Comparison of ENCODE assay signal across 8 cellular contexts in the genomic region with DNA sequence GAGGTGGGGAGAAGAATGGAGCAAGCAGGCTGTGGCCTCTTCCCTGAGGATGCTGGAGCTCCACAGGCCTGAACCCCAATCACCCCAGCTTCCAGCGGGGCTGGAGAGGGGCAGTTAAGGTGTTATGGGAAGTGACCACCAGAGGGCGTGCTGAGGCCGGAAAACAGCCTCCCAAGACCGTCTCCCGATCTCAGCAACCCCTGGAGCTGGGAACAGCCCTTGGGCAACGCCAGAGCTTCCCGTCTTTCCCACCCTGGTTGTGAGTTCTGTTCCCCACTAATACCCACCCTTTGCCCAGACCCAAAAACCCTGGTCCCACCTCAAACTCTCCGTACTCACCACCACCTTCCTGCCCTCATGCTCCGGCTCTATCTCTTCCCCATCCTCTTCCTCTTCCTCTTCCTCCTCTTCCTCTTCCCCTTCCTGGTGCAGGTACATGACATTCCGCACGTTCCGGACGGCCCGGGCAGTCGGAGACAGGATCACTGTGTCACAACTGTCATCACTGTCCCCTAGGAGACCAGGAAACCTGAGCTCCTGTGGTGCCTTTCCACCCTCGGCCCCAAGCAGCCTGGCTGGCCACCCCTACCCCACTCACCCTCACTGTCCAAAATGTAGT. TPM values are rescaled to one million over a fixed set of nuclear protein-coding genes. Genes with fewer than 3 reads are reported as not detected.
A peak's percentile ranks its signal among the peaks of the same experiment; 100 is the strongest.
DNase-seq lines count a peak whose midpoint lies in the region; ATAC-seq and FAIRE-seq lines count a peak whose summit lies in the region.

No MANE protein-coding gene starts in this region.

- H3K27ac ChIP-seq in duodenal mucosa (ENCODE audit: low read depth, low read length): peak overlapping the region; percentile 61

- DNase-seq in A172 (ENCODE audit: low spot score) (peak; percentile 73), GM18507 (ENCODE audit: extremely low spot score, insufficient read length, low read depth) (peak; percentile 71), NCI-H510A (lab: John Stamatoyannopoulos, UW) (peak; percentile 65), medulla oblongata (ENCODE audit: extremely low spot score) (peak; percentile 81)
- peak; percentile 77 to 81 for DNase-seq in activated CD4-positive, alpha-beta T cell treated with anti-CD3 and anti-CD28 coated beads, Interleukin-2, amount 50 U/mL, for 48 hours
- peak; percentile 25 for DNase-seq in stimulated activated CD8-positive, alpha-beta memory T cell treated with anti-CD3 and anti-CD28 coated beads, Interleukin-12 subunit alpha, Interleukin-12 subunit beta, amount 100 ng/mL, for 4 hours (ENCODE audit: low read depth)

- H3K36me3 ChIP-seq in duodenal mucosa (ENCODE audit: control insufficient read depth in 1 of 2, insufficient read depth in 2 of 2, low read length in 2 of 2): peaks cover 22 to 52% of the 10 kb centered on the region in 2 donors

- H3K4me1 ChIP-seq in duodenal mucosa (ENCODE audit: control insufficient read depth in 1 of 2, insufficient read depth in 2 of 2, low read length in 2 of 2): peaks cover 15 to 24% of the 10 kb centered on the region in 2 donors

- H3K9ac ChIP-seq in duodenal mucosa (ENCODE audit: low read depth in 1 of 2, low read length in 2 of 2): peak overlapping the region in 1 of 2 donors; percentile 24

- H3K9me3 ChIP-seq in duodenal mucosa (ENCODE audit: control insufficient read depth in 1 of 2, low read length in 2 of 2): no peaks in the 10 kb centered on the region

- no peak for ATAC-seq in HG02852 (IDR thresholded peaks at IDR 0.05; ENCODE audit: unreplicated experiment)

- FAIRE-seq in GM18507 (lab: Jason Lieb, UNC): peak; percentile 83

- H3K4me3 ChIP-seq in duodenal mucosa (ENCODE audit: low read depth in 1 of 2, low read length in 2 of 2): no peak overlapping the region

- H3K27me3 ChIP-seq in duodenal mucosa (ENCODE audit: control insufficient read depth in 1 of 2, insufficient read depth in 2 of 2, low read length in 2 of 2): no peaks in the 10 kb centered on the region

RNA-seq across cellular contexts. Expression of a gene that starts 13.1 kb away (rescaled TPM):
- total RNA-seq in A172 (2014; rRNA removed; shearing (Covaris generic)): 15.2 and 19.6 TPM in 2 replicates

RNA-seq across cellular contexts. Expression of a gene that starts 16.2 kb away (rescaled TPM):
- total RNA-seq in A172 (2014; rRNA removed; shearing (Covaris generic)): 18.9 and 24.5 TPM in 2 replicates

RNA-seq across cellular contexts. Expression of a gene that starts 31.4 kb away (rescaled TPM):
- total RNA-seq in A172 (2014; rRNA removed; shearing (Covaris generic)): 104 and 147 TPM in 2 replicates

RNA-seq across cellular contexts. Expression of a gene that starts 37.2 kb away (rescaled TPM):
- total RNA-seq in A172 (2014; rRNA removed; shearing (Covaris generic)): 0.17 TPM in 1 of 2 replicates, not detected in the other

RNA-seq across cellular contexts. Expression of a gene that starts 59.8 kb away (rescaled TPM):
- total RNA-seq in A172 (2014; rRNA removed; shearing (Covaris generic)): 290 and 314 TPM in 2 replicates

Comparison
In these comparisons a context has a peak if more than half of its experiments do, and no peak if none do; other contexts are left out.
1. DNase-seq: peak in every context shown above with its lines; median percentile 81 in medulla oblongata; 79 in activated CD4-positive, alpha-beta T cell treated with anti-CD3 and anti-CD28 coated beads, Interleukin-2, amount 50 U/mL, for 48 hours; 73 in A172; 71 in GM18507; 65 in NCI-H510A; 25 in stimulated activated CD8-positive, alpha-beta memory T cell treated with anti-CD3 and anti-CD28 coated beads, Interleukin-12 subunit alpha, Interleukin-12 subunit beta, amount 100 ng/mL, for 4 hours.